Comparison of ENCODE assay signal across 22 cellular contexts in the genomic region with DNA sequence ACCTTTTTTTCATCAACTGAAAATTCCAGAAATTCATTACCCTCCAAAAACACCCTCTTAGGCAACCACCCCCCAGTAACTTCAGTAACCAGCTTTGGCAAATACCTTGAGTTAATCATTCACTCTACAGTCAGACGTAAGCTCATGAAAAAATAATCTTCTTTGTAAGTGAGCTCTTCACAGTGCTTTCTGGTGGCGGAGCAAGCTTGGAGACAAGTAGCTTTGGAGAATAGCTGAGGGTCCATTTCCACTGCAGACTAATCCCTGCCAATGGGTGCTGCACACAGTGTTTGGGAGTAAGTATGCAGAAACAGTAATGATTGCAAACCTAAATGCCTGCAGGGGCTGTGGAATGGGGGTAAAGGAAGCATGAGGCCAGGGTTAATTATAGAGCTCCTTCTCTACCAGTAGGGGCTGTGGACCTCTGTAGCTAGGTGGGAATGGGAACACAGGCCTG. TPM values are rescaled to one million over a fixed set of nuclear protein-coding genes. Genes with fewer than 3 reads are reported as not detected.
DNase-seq lines count a peak whose midpoint lies in the region; ATAC-seq, FAIRE-seq and TF ChIP-seq lines count a peak whose summit lies in the region.
"Had no signal": no experiment of that assay in that cellular context is flagged by ENCODE, and none has a peak within 500 bp of the region (broad histone marks: within the 10 kb centered on the region; RNA-seq: fewer than 3 reads in every experiment).

No MANE protein-coding gene starts in this region.

- no peak overlapping the region for H3K4me3 Mint-ChIP-seq in astrocyte (ENCODE audit: unreplicated experiment)
- H3K4me3 Mint-ChIP-seq: activated CD4-positive, alpha-beta memory T cell treated with anti-CD3 and anti-CD28 coated beads for 36 hours; activated naive CD8-positive, alpha-beta T cell treated with anti-CD3 and anti-CD28 coated beads, Interleukin-2, amount 50 U/mL, for 24 hours; activated T-helper 1 cell treated with anti-CD3 and anti-CD28 coated beads, Interleukin-12 subunit alpha, Interleukin-12 subunit beta, Interleukin-2, Interleukin-4 antibody, amounts not matched to agents 30 ng/mL and 10 ng/mL and 1 ng/mL, durations not matched to agents 14 hours and 24 hours and 36 hours; CD14-positive monocyte; effector memory CD8-positive, alpha-beta T cell had no signal

- ATAC-seq in A549 (peak; percentile 94 to 97), left lung (peak; percentile 64)
- ATAC-seq: activated naive CD8-positive, alpha-beta T cell treated with anti-CD3 and anti-CD28 coated beads, Interleukin-2, amount 50 U/mL, for 24 hours; effector memory CD8-positive, alpha-beta T cell had no signal

- H3K4me1 Mint-ChIP-seq in astrocyte (ENCODE audit: low read depth, unreplicated experiment) = peaks cover 7% of the 10 kb centered on the region

- H4K8ac ChIP-seq in neuronal stem cell (ENCODE audit: low read depth, low read length) = no peak overlapping the region

- no peak overlapping the region for H2BK5ac ChIP-seq in neuronal stem cell (ENCODE audit: low read length)

- peak overlapping the region; percentile 88 for H3K4me2 ChIP-seq in A549
- H3K4me2 ChIP-seq in astrocyte (ENCODE audit: low read length) = no peak overlapping the region
- H3K4me2 ChIP-seq in neuronal stem cell (ENCODE audit: insufficient read depth, low read length, poor library complexity, severe bottlenecking) = no peak overlapping the region
- H3K4me2 ChIP-seq: PC-9, SK-N-SH had no signal

- H3K18ac ChIP-seq in neuronal stem cell (ENCODE audit: low read length) = no peak overlapping the region

- H3K23ac ChIP-seq in neuronal stem cell (ENCODE audit: low read depth, low read length, poor library complexity) = no peak overlapping the region

- peaks cover 78% of the 10 kb centered on the region for H3K4me1 ChIP-seq in A549
- no peaks in the 10 kb centered on the region for H3K4me1 ChIP-seq in astrocyte (ENCODE audit: insufficient read depth, low read length)
- H3K4me1 ChIP-seq in left lung = no peaks in the 10 kb centered on the region
- peaks cover 0 to 2% of the 10 kb centered on the region in 2 donors for H3K4me1 ChIP-seq in neuronal stem cell (ENCODE audit: control insufficient read depth in 2 of 2, insufficient read depth in 1 of 2, low read depth in 1 of 2, low read length in 2 of 2)
- peaks cover 0 to 7% of the 10 kb centered on the region in 2 donors for H3K4me1 ChIP-seq in thyroid gland
- H3K4me1 ChIP-seq: tibial artery had no signal

- H4K20me1 ChIP-seq in astrocyte (ENCODE audit: insufficient read depth, low read length) = no peaks in the 10 kb centered on the region

- H3K4ac ChIP-seq in neuronal stem cell (ENCODE audit: low read length) = no peak overlapping the region

- H3K9me3 ChIP-seq in A549 = no peaks in the 10 kb centered on the region
- H3K9me3 ChIP-seq in astrocyte (ENCODE audit: insufficient read depth, low read depth, low read length) = no peaks in the 10 kb centered on the region
- no peaks in the 10 kb centered on the region for H3K9me3 ChIP-seq in left lung
- no peaks in the 10 kb centered on the region for H3K9me3 ChIP-seq in neuronal stem cell (replicated peaks in 1 of 2; ENCODE audit: control insufficient read depth in 2 of 2, insufficient read depth in 1 of 2, low read depth in 1 of 2, low read length in 2 of 2)
- H3K9me3 ChIP-seq in thyroid gland = no peaks in the 10 kb centered on the region
- H3K9me3 ChIP-seq: SK-N-SH, tibial artery had no signal

- no peaks in the 10 kb centered on the region for H3K27me3 ChIP-seq in H7 (ENCODE audit: control insufficient read depth, insufficient read depth, low read length)
- no peaks in the 10 kb centered on the region for H3K27me3 ChIP-seq in astrocyte (ENCODE audit: insufficient read depth, low read length)
- H3K27me3 ChIP-seq in left lung = no peaks in the 10 kb centered on the region
- no peaks in the 10 kb centered on the region for H3K27me3 ChIP-seq in neuronal stem cell (ENCODE audit: control insufficient read depth in 3 of 3, insufficient read depth in 3 of 3, low read depth in 1 of 3, low read length in 3 of 3)
- no peaks in the 10 kb centered on the region for H3K27me3 ChIP-seq in thyroid gland
- H3K27me3 ChIP-seq: tibial artery had no signal

- H2AK5ac ChIP-seq in neuronal stem cell (ENCODE audit: low read depth, low read length) = no peak overlapping the region

- H3K4me3 ChIP-seq in A549 = peak overlapping the region; percentile 43
- no peak overlapping the region for H3K4me3 ChIP-seq in H7 (ENCODE audit: insufficient read depth, low read depth, low read length)
- no peak overlapping the region for H3K4me3 ChIP-seq in astrocyte (ENCODE audit: insufficient read depth, low read depth, low read length)
- no peak overlapping the region for H3K4me3 ChIP-seq in left lung
- H3K4me3 ChIP-seq in neuronal stem cell (ENCODE audit: low read length in 2 of 2) = no peak overlapping the region
- H3K4me3 ChIP-seq in thyroid gland (replicated peaks in 1 of 3) = no peak overlapping the region
- H3K4me3 ChIP-seq: PC-9, tibial artery had no signal

- H2BK15ac ChIP-seq in neuronal stem cell (ENCODE audit: low read length) = no peak overlapping the region

- H3K9ac ChIP-seq in astrocyte (ENCODE audit: low read length) = no peak overlapping the region
- no peak overlapping the region for H3K9ac ChIP-seq in neuronal stem cell (ENCODE audit: low read depth, low read length, poor library complexity)
- H3K9ac ChIP-seq: SK-N-SH had no signal

- no peak; a peak in 1 of 5 replicates for TF ChIP-seq RAD21 in A549 (conservative IDR thresholded peaks at IDR 0.05 in 1 of 2, IDR thresholded peaks at IDR 0.05 in 1 of 2)

- H3K27ac ChIP-seq in A549 (peak overlapping the region; percentile 96 to 97), astrocyte (ENCODE audit: low read depth, low read length) (no peak overlapping the region), left lung (peak overlapping the region in 1 of 2 donors; percentile 29), neuronal stem cell (replicated peaks; ENCODE audit: low read length) (no peak overlapping the region), thyroid gland (no peak overlapping the region)
- H3K27ac ChIP-seq: PC-9, tibial artery had no signal

- FAIRE-seq in A549 (lab: Jason Lieb, UNC) (peak; percentile 65), astrocyte (lab: Jason Lieb, UNC) (no peak)

- DNase-seq in A549 (ENCODE audit: low read depth in 1 of 2, low spot score in 1 of 2) = peak; percentile 72 to 86
- peak; percentile 8 for DNase-seq in H7
- no peak for DNase-seq in astrocyte (ENCODE audit: low read depth)
- DNase-seq in left lung = no peak
- DNase-seq in AG08396 (ENCODE audit: low spot score) = no peak
- no peak for DNase-seq in neuronal stem cell (ENCODE audit: low spot score)
- DNase-seq in NCI-H128 (lab: John Stamatoyannopoulos, UW; ENCODE audit: unreplicated experiment) = no peak
- DNase-seq in thyroid gland = no peak
- DNase-seq: 8988T; activated CD4-positive, alpha-beta memory T cell treated with anti-CD3 and anti-CD28 coated beads for 36 hours; activated naive CD8-positive, alpha-beta T cell treated with anti-CD3 and anti-CD28 coated beads, Interleukin-2, amount 50 U/mL, for 24 hours; central memory CD4-positive, alpha-beta T cell; effector memory CD8-positive, alpha-beta T cell; EL; NCI-H510A; nucleus accumbens; PC-9; SK-N-SH; stimulated activated CD4-positive, alpha-beta T cell treated with anti-CD3 and anti-CD28 coated beads, Interleukin-4, amount 100 ng/mL, for 4 hours; tibial artery had no signal

- H3K79me1 ChIP-seq in neuronal stem cell (ENCODE audit: low read depth, low read length) = no peaks in the 10 kb centered on the region

- H2BK120ac ChIP-seq in neuronal stem cell (ENCODE audit: low read depth, low read length) = no peak overlapping the region

- no peaks in the 10 kb centered on the region for H3K79me2 ChIP-seq in astrocyte (ENCODE audit: insufficient read depth, low read length)

- H3K27ac Mint-ChIP-seq in astrocyte (ENCODE audit: unreplicated experiment) = peak overlapping the region; percentile 87
- H3K27ac Mint-ChIP-seq: activated CD4-positive, alpha-beta memory T cell treated with anti-CD3 and anti-CD28 coated beads for 36 hours; activated naive CD8-positive, alpha-beta T cell treated with anti-CD3 and anti-CD28 coated beads, Interleukin-2, amount 50 U/mL, for 24 hours; activated T-helper 1 cell treated with anti-CD3 and anti-CD28 coated beads, Interleukin-12 subunit alpha, Interleukin-12 subunit beta, Interleukin-2, Interleukin-4 antibody, amounts not matched to agents 30 ng/mL and 10 ng/mL and 1 ng/mL, durations not matched to agents 14 hours and 24 hours and 36 hours; effector memory CD8-positive, alpha-beta T cell had no signal

- H3K27me3 Mint-ChIP-seq in astrocyte (ENCODE audit: low read depth, unreplicated experiment) = no peaks in the 10 kb centered on the region
- H3K27me3 Mint-ChIP-seq: activated CD4-positive, alpha-beta memory T cell treated with anti-CD3 and anti-CD28 coated beads for 36 hours; activated naive CD8-positive, alpha-beta T cell treated with anti-CD3 and anti-CD28 coated beads, Interleukin-2, amount 50 U/mL, for 24 hours; effector memory CD8-positive, alpha-beta T cell had no signal

- H3K36me3 ChIP-seq in H7 (replicated peaks; ENCODE audit: control insufficient read depth, insufficient read depth, low read length) (no peaks in the 10 kb centered on the region), astrocyte (ENCODE audit: insufficient read depth, low read length) (no peaks in the 10 kb centered on the region), left lung (peaks cover 0 to 21% of the 10 kb centered on the region in 2 donors), neuronal stem cell (replicated peaks in 1 of 2; ENCODE audit: control insufficient read depth in 2 of 2, insufficient read depth in 2 of 2, low read length in 2 of 2) (no peaks in the 10 kb centered on the region), thyroid gland (peaks cover 0 to 5% of the 10 kb centered on the region in 2 donors)

- H3K9me3 Mint-ChIP-seq in astrocyte (ENCODE audit: unreplicated experiment) = no peaks in the 10 kb centered on the region
- H3K9me3 Mint-ChIP-seq: activated CD4-positive, alpha-beta memory T cell treated with anti-CD3 and anti-CD28 coated beads for 36 hours; activated naive CD8-positive, alpha-beta T cell treated with anti-CD3 and anti-CD28 coated beads, Interleukin-2, amount 50 U/mL, for 24 hours; activated T-helper 1 cell treated with anti-CD3 and anti-CD28 coated beads, Interleukin-12 subunit alpha, Interleukin-12 subunit beta, Interleukin-2, Interleukin-4 antibody, amounts not matched to agents 30 ng/mL and 10 ng/mL and 1 ng/mL, durations not matched to agents 14 hours and 24 hours and 36 hours; effector memory CD8-positive, alpha-beta T cell had no signal

- peak in 1 of 2 experiments; percentile 60; a peak in 3 of 5 replicates for TF ChIP-seq EP300 in A549 (IDR thresholded peaks at IDR 0.05)

- intact Hi-C loops in left lung (cut with DNase I) (no loop called here), thyroid gland (cut with DNase I) (no loop called here)

- no peak overlapping the region for H3K14ac ChIP-seq in neuronal stem cell (ENCODE audit: low read length)

- CTCF ChIA-PET in A549 (lab: Yijun Ruan, JAX) = interaction anchor here (1.0 to 3.5 kb wide), 14 partner anchors 10 to 108 kb away, joined by 3 to 29 read pairs (median 6); a partner anchor contains a TSS

- no peak overlapping the region for H2BK12ac ChIP-seq in neuronal stem cell (ENCODE audit: low read length)

- 0% methylated on average over 2 of the region's 2 CpGs for WGBS in A549 (ENCODE audit: missing lambda C conversion rate)
- no CpG with 5 or more reads among the region's 2 CpGs for WGBS in neuronal stem cell (ENCODE audit: extremely low coverage in 2 of 2, insufficient read length in 2 of 2, insufficient replicate concordance in 1 of 2), 2 donors
- WGBS in thyroid gland, 2 donors = 81 to 96% methylated on average over 2 of the region's 2 CpGs

- TF ChIP-seq POLR2A in A549 (IDR thresholded peaks at IDR 0.05; ENCODE audit: low read length) (no peak), thyroid gland (IDR thresholded peaks at IDR 0.05) (no peak)

- POLR2A ChIA-PET in A549 (lab: Yijun Ruan, JAX) = interaction anchor here (1.0 to 1.3 kb wide), 2 partner anchors 47 to 110 kb away, joined by 5 to 7 read pairs; a partner anchor contains a TSS

- TF ChIP-seq CTCF in A549 (IDR thresholded peaks at IDR 0.05) = peak; percentile 17; the same call in 2 of the 3 replicates
- TF ChIP-seq CTCF in astrocyte (IDR thresholded peaks at IDR 0.05; ENCODE audit: insufficient read depth, low read depth, low read length) = no peak
- TF ChIP-seq CTCF in left lung (IDR thresholded peaks at IDR 0.05) = no peak
- TF ChIP-seq CTCF in thyroid gland (IDR thresholded peaks at IDR 0.05) = no peak

- peaks cover 9% of the 10 kb centered on the region for H3K36me3 Mint-ChIP-seq in astrocyte (ENCODE audit: low read depth, unreplicated experiment)

- H2AFZ ChIP-seq in astrocyte (ENCODE audit: low read depth, low read length) = no peak overlapping the region
- H2AFZ ChIP-seq in neuronal stem cell (ENCODE audit: low read length) = no peak overlapping the region
- H2AFZ ChIP-seq: PC-9 had no signal

- H4K91ac ChIP-seq in neuronal stem cell (ENCODE audit: low read depth, low read length, poor library complexity) = no peak overlapping the region

RNA-seq across cellular contexts. Expression of a gene that starts 56.8 kb away (rescaled TPM):
- polyA plus RNA-seq in A549 (2011; rRNA removed) (4.7 and 7.2 TPM in 2 replicates), A549 (2017; fragmentation: RNase III; extraction: RNeasy Plus Mini Kit Qiagen cat#74134 plus additional on column Dnase treatment) (13.0 to 13.8 TPM (median 13.5 TPM) in 3 replicates)
- 2.1 and 2.9 TPM in 2 replicates for polyA plus RNA-seq in A549 (2012; cell fraction: cytosol; rRNA removed)
- polyA plus RNA-seq in A549 (2012; cell fraction: nucleus; rRNA removed) = 1.1 and 1.9 TPM in 2 replicates
- 1.5 and 1.6 TPM in 2 replicates for polyA minus RNA-seq in A549 (2011; rRNA and poly(A)+ RNA removed)
- total RNA-seq in H7 (2014; rRNA removed; shearing (Covaris generic)) = 13.8 and 17.7 TPM in 2 replicates
- total RNA-seq in astrocyte (11.8 and 12.2 TPM in 2 replicates), left lung (10 to 100 TPM; 23.8 to 29.7 TPM), thyroid gland (10 to 100 TPM; 21.5 to 32.5 (median 26.3) TPM)
- 13.5 TPM for polyA plus RNA-seq in neuronal stem cell (2013, experiment 1 of 2)
- polyA plus RNA-seq in neuronal stem cell (2013, experiment 2 of 2) = 13.0 TPM

Comparison
In these comparisons a context has a peak if more than half of its experiments do, and no peak if none do; other contexts are left out.
1. DNase-seq: peak in A549 (2 of 2) and H7 (single experiment); none in astrocyte (single experiment), left lung (0 of 2), AG08396 (single experiment), neuronal stem cell (single experiment), NCI-H128 (single experiment) and thyroid gland (0 of 2).
2. H3K27ac ChIP-seq: peak in A549 (2 of 2); none in astrocyte (single experiment), neuronal stem cell (single experiment) and thyroid gland (0 of 3).